ENCODE assay signal across 12 cellular contexts in genomic region chr2:10328667-10329583, GRCh38. TPM values are rescaled to one million over a fixed set of nuclear protein-coding genes. Genes with fewer than 3 reads are reported as not detected.
DNase-seq lines count a peak whose midpoint lies in the region; ATAC-seq and TF ChIP-seq lines count a peak whose summit lies in the region.
"Had no signal": no experiment of that assay in that cellular context is flagged by ENCODE, and none has a peak within 500 bp of the region (broad histone marks: within the 10 kb centered on the region; RNA-seq: fewer than 3 reads in every experiment).

No MANE protein-coding gene starts in this region.

- H3K79me2 ChIP-seq in OCI-LY7 (ENCODE audit: insufficient read depth, low read depth, low read length) (no peaks in the 10 kb centered on the region; the same call in 1 of the 2 replicates), trophoblast cell (ENCODE audit: control insufficient read depth, insufficient read depth, low read length, poor library complexity) (peaks cover 2% of the 10 kb centered on the region)

- H3K9ac ChIP-seq in trophoblast cell (ENCODE audit: low read length), result no peak overlapping the region

- no peak for TF ChIP-seq CTCF in OCI-LY7 (conservative IDR thresholded peaks at IDR 0.05; ENCODE audit: low read length)
- no peak for TF ChIP-seq CTCF in chondrocyte (IDR thresholded peaks at IDR 0.05)

- peaks cover 64% of the 10 kb centered on the region for H3K4me1 Mint-ChIP-seq in chondrocyte (ENCODE audit: low read depth)

- H3K18ac ChIP-seq in trophoblast cell (ENCODE audit: low read length), result no peak overlapping the region

- H3K36me3 ChIP-seq in OCI-LY7 (ENCODE audit: insufficient read depth, low read length) (no peaks in the 10 kb centered on the region), trophoblast cell (ENCODE audit: control insufficient read depth in 1 of 2, insufficient read depth in 2 of 2, low read length in 2 of 2) (no peaks in the 10 kb centered on the region)
- H3K36me3 ChIP-seq: left lung had no signal

- H3K23ac ChIP-seq in trophoblast cell (ENCODE audit: low read length), result no peak overlapping the region

- H4K8ac ChIP-seq in trophoblast cell (ENCODE audit: low read depth, low read length), result no peak overlapping the region

- H2AFZ ChIP-seq in OCI-LY7 (ENCODE audit: low read length) (no peak overlapping the region; the same call in 1 of the 2 replicates), trophoblast cell (ENCODE audit: insufficient read depth, low read length, poor library complexity) (no peak overlapping the region)

- H3K9me3 ChIP-seq in OCI-LY7 (ENCODE audit: low read length) (no peaks in the 10 kb centered on the region), trophoblast cell (ENCODE audit: insufficient read depth, low read depth, low read length) (no peaks in the 10 kb centered on the region)
- H3K9me3 ChIP-seq: left lung, MG63 had no signal

- H3K4me3 Mint-ChIP-seq in chondrocyte (ENCODE audit: unreplicated experiment), result no peak overlapping the region
- H3K4me3 Mint-ChIP-seq: H9 had no signal

- H3K27ac Mint-ChIP-seq in chondrocyte (ENCODE audit: unreplicated experiment), result peak overlapping the region; percentile 86

- BruUV-seq in OCI-LY7 (replicated peaks; lab: Mats Ljungman, UMichigan), result no TSS peak

- H2BK5ac ChIP-seq in trophoblast cell (ENCODE audit: low read depth, low read length, poor library complexity), result no peak overlapping the region

- H3K27ac ChIP-seq in OCI-LY7 (ENCODE audit: low read depth, low read length, poor library complexity, severe bottlenecking) (peak overlapping the region; percentile 53), trophoblast cell (ENCODE audit: low read depth, low read length) (peak overlapping the region; percentile 20)
- H3K27ac ChIP-seq: SK-N-MC had no signal

- H4K91ac ChIP-seq in trophoblast cell (ENCODE audit: low read depth, low read length), result no peak overlapping the region

- no peaks in the 10 kb centered on the region for H3K27me3 Mint-ChIP-seq in chondrocyte (ENCODE audit: low read depth)

- H3K4me1 ChIP-seq in OCI-LY7 (ENCODE audit: insufficient read depth, low read length, poor library complexity, severe bottlenecking) (peaks cover 96% of the 10 kb centered on the region), trophoblast cell (ENCODE audit: control insufficient read depth in 1 of 2, insufficient read depth in 2 of 2, low read length in 2 of 2) (peaks cover 32 to 36% of the 10 kb centered on the region in 2 experiments)

- H2AK5ac ChIP-seq in trophoblast cell (ENCODE audit: low read length), result peak overlapping the region; percentile 43

- H2BK12ac ChIP-seq in trophoblast cell (ENCODE audit: low read length), result peak overlapping the region; percentile 56

- H3K4me3 ChIP-seq in OCI-LY7 (ENCODE audit: low read depth, low read length, poor library complexity, severe bottlenecking) (peak overlapping the region; percentile 62), trophoblast cell (ENCODE audit: low read depth, low read length) (no peak overlapping the region)
- H3K4me3 ChIP-seq: left lung, MG63, SK-N-MC had no signal

- H2BK120ac ChIP-seq in trophoblast cell (ENCODE audit: insufficient read depth, low read length, poor library complexity), result peak overlapping the region; percentile 1

- H4K20me1 ChIP-seq in OCI-LY7 (ENCODE audit: insufficient read depth, low read length), result no peaks in the 10 kb centered on the region

- H3K4ac ChIP-seq in trophoblast cell (ENCODE audit: low read depth, low read length), result no peak overlapping the region

- no peak overlapping the region for H3K14ac ChIP-seq in trophoblast cell (ENCODE audit: low read length)

- H3K4me2 ChIP-seq in OCI-LY7 (ENCODE audit: low read length) (peak overlapping the region; percentile 79), trophoblast cell (ENCODE audit: low read length) (no peak overlapping the region)

- H3K9me3 Mint-ChIP-seq in chondrocyte (ENCODE audit: low read depth), result no peaks in the 10 kb centered on the region
- H3K9me3 Mint-ChIP-seq: H9 had no signal

- no peak for ATAC-seq in GM18907 (IDR thresholded peaks at IDR 0.05; ENCODE audit: unreplicated experiment)
- no peak for ATAC-seq in HG03108 (IDR thresholded peaks at IDR 0.05; ENCODE audit: unreplicated experiment)
- ATAC-seq: left lung had no signal

- no CpG with 5 or more reads among the region's 13 CpGs for WGBS in trophoblast cell (ENCODE audit: extremely low coverage, insufficient coverage, insufficient read length)

- peaks cover 10% of the 10 kb centered on the region for H3K79me1 ChIP-seq in trophoblast cell (ENCODE audit: low read length)

- intact Hi-C loops in OCI-LY7 (cut with micrococcal nuclease; ENCODE audit: unreplicated experiment), result no loop called here

- CTCF ChIA-PET in OCI-LY7 (lab: Charles Lee; ENCODE audit: unreplicated experiment), result interaction anchor here (2.4 kb wide), 1 partner anchor 80 kb away, joined by 9 read pairs; no protein-coding TSS in a partner anchor

- H3K27me3 ChIP-seq in trophoblast cell (ENCODE audit: insufficient read depth, low read length), result no peaks in the 10 kb centered on the region
- H3K27me3 ChIP-seq: left lung, MG63 had no signal

- POLR2A ChIA-PET in OCI-LY7 (lab: Charles Lee), result interaction anchor here (1.0 to 3.8 kb wide), 6 partner anchors 11 to 79 kb away, joined by 3 to 22 read pairs (median 8); partner anchors contain the start of gene HPCAL1

- H3K9me2 ChIP-seq in OCI-LY7 (ENCODE audit: insufficient read depth, low read length), result no peaks in the 10 kb centered on the region

- DNase-seq in NOMO-1 treated with DMSO at 0.1 percent for 48 hours (lab: John Stamatoyannopoulos, UW; ENCODE audit: unreplicated experiment) (peak; percentile 26), NOMO-1 treated with dmso at 0.1 percent for 144 hours (lab: John Stamatoyannopoulos, UW; ENCODE audit: unreplicated experiment) (no peak), OCI-LY7 (ENCODE audit: low spot score) (peak; percentile 11), chondrocyte (ENCODE audit: low spot score) (no peak), trophoblast cell (no peak), NCI-H2171 treated with DMSO at 0.1 percent for 48 hours (lab: John Stamatoyannopoulos, UW) (no peak)
- DNase-seq: H9, left lung, MG63 had no signal

- H3K36me3 Mint-ChIP-seq in chondrocyte (ENCODE audit: low read depth), result no peaks in the 10 kb centered on the region

- H4K12ac ChIP-seq in trophoblast cell (ENCODE audit: low read depth, low read length), result no peak overlapping the region

RNA-seq across cellular contexts. Expression of gene HPCAL1, which starts 26.2 kb away (rescaled TPM):
- 9.1 and 9.7 TPM in 2 replicates for total RNA-seq in OCI-LY7 (2014; rRNA removed; shearing (Covaris generic))
- total RNA-seq in OCI-LY7 (2022), result 7.2 and 9.2 TPM in 2 replicates
- total RNA-seq in chondrocyte, result 18.7 to 44.0 TPM (median 19.3 TPM) in 3 replicates
- 124 and 139 TPM in 2 replicates for polyA plus RNA-seq in trophoblast cell (2013)

Comparison
In these comparisons a context has a peak if more than half of its experiments do, and no peak if none do; other contexts are left out.
1. DNase-seq: peak in NOMO-1 treated with DMSO at 0.1 percent for 48 hours (single experiment) and OCI-LY7 (single experiment); none in NOMO-1 treated with dmso at 0.1 percent for 144 hours (single experiment), chondrocyte (single experiment), trophoblast cell (0 of 2) and NCI-H2171 treated with DMSO at 0.1 percent for 48 hours (single experiment).